In genomic region chr19:3721131-3721899, GRCh38 we compare ENCODE assay signal across 9 cellular contexts. TPM values are rescaled to one million over a fixed set of nuclear protein-coding genes. Genes with fewer than 3 reads are reported as not detected.
DNase-seq lines count a peak whose midpoint lies in the region; ATAC-seq and TF ChIP-seq lines count a peak whose summit lies in the region.
"Had no signal": no experiment of that assay in that cellular context is flagged by ENCODE, and none has a peak within 500 bp of the region (broad histone marks: within the 10 kb centered on the region; RNA-seq: fewer than 3 reads in every experiment).

No MANE protein-coding gene starts in this region.

- H3K9me3 ChIP-seq in suprapubic skin, result no peaks in the 10 kb centered on the region

- H3K36me3 ChIP-seq in suprapubic skin, result no peaks in the 10 kb centered on the region

- DNase-seq in DMS153 (lab: John Stamatoyannopoulos, UW), result peak; percentile 94
- peak; percentile 76 for DNase-seq in M059J (ENCODE audit: low read depth)
- DNase-seq in activated gamma-delta T cell treated with anti-CD3 and anti-CD28 coated beads, Interleukin-2, amount 50 U/mL, for 16 hours (ENCODE audit: low read depth), result peak; percentile 76
- DNase-seq in foreskin fibroblast, result peak; percentile 75 to 92
- peak; percentile 36 for DNase-seq in non-pigmented ciliary epithelial cell (ENCODE audit: low read depth)
- peak; percentile 88 to 89 for DNase-seq in suprapubic skin (ENCODE audit: low spot score in 2 of 2)

- H3K27me3 ChIP-seq in suprapubic skin, result peaks cover 68% of the 10 kb centered on the region

- H3K4me3 ChIP-seq in foreskin fibroblast (ENCODE audit: low read depth in 1 of 2, low read length in 2 of 2), result no peak overlapping the region
- H3K4me3 ChIP-seq in suprapubic skin, result peak overlapping the region; percentile 37

- no peak for ATAC-seq in GM21526 (IDR thresholded peaks at IDR 0.05; ENCODE audit: low FRiP score, unreplicated experiment)

- H3K4me1 ChIP-seq in suprapubic skin, result peaks cover 27% of the 10 kb centered on the region

- TF ChIP-seq CTCF in foreskin fibroblast (IDR thresholded peaks at IDR 0.05; ENCODE audit: low read depth, low read length) (no peak), suprapubic skin (IDR thresholded peaks at IDR 0.05) (no peak)

- TF ChIP-seq EP300 in suprapubic skin (IDR thresholded peaks at IDR 0.05), result no peak

- peak; percentile 47; the same call in 1 of the 2 replicates for TF ChIP-seq POLR2A in Raji (IDR thresholded peaks at IDR 0.05; ENCODE audit: insufficient read depth, low read depth, low read length)
- TF ChIP-seq POLR2A in suprapubic skin (IDR thresholded peaks at IDR 0.05), result no peak

- 7% methylated on average over 20 of the region's 47 CpGs for WGBS in suprapubic skin

- no peak overlapping the region for H3K27ac ChIP-seq in suprapubic skin

RNA-seq across cellular contexts. Expression of gene TJP3, which starts 13.1 kb away (rescaled TPM):
- 0.30 and 0.49 TPM in 2 replicates for total RNA-seq in M059J (2014; rRNA removed; shearing (Covaris generic))
- 10 to 100 TPM; 11.4 to 28.1 (median 20.1) TPM for total RNA-seq in suprapubic skin

RNA-seq across cellular contexts. Expression of gene PIP5K1C, which starts 21.0 kb away (rescaled TPM):
- 11.4 and 15.8 TPM in 2 replicates for total RNA-seq in M059J (2014; rRNA removed; shearing (Covaris generic))
- 10 to 100 TPM; 16.5 to 25.7 (median 20.8) TPM for total RNA-seq in suprapubic skin

RNA-seq across cellular contexts. Expression of gene APBA3, which starts 40.2 kb away (rescaled TPM):
- total RNA-seq in M059J (2014; rRNA removed; shearing (Covaris generic)), result 13.7 and 15.0 TPM in 2 replicates
- total RNA-seq in suprapubic skin, result 10 to 100 TPM; 19.8 to 55.0 (median 25.8) TPM

RNA-seq across cellular contexts. Expression of gene MRPL54, which starts 41.2 kb away (rescaled TPM):
- 48.6 and 81.6 TPM in 2 replicates for total RNA-seq in M059J (2014; rRNA removed; shearing (Covaris generic))
- total RNA-seq in suprapubic skin, result 10 to 100 TPM; 41.5 to 92.6 (median 63.7) TPM

RNA-seq across cellular contexts. Expression of gene RAX2, which starts 50.7 kb away (rescaled TPM):
- total RNA-seq in M059J (2014; rRNA removed; shearing (Covaris generic)), result not detected in 2 replicates
- total RNA-seq in suprapubic skin, result not detected
- total RNA-seq: T-helper 1 cell treated with Interleukin-12 subunit alpha and Interleukin-12 subunit beta and Interleukin-4 antibody, amounts not matched to agents 30 ng/mL and 1 ng/mL, for 36 hours had no signal

Comparison
In these comparisons a context has a peak if more than half of its experiments do, and no peak if none do; other contexts are left out.
1. DNase-seq: peak in every context shown above with its lines; median percentile 94 in DMS153; 88 in suprapubic skin; 84 in foreskin fibroblast; 76 in M059J; 76 in activated gamma-delta T cell treated with anti-CD3 and anti-CD28 coated beads, Interleukin-2, amount 50 U/mL, for 16 hours; 36 in non-pigmented ciliary epithelial cell.